Comparison of ENCODE assay signal across 8 cellular contexts in genomic region chr9:129835128-129835859, GRCh38. TPM values are rescaled to one million over a fixed set of nuclear protein-coding genes. Genes with fewer than 3 reads are reported as not detected.
DNase-seq lines count a peak whose midpoint lies in the region; ATAC-seq, FAIRE-seq and TF ChIP-seq lines count a peak whose summit lies in the region.

Gene C9orf78, minus strand, starts transcription at chr9:129835275. Its CDS starts 54 bp downstream, at chr9:129835221.
Gene USP20, plus strand, starts transcription at chr9:129835458. Its CDS starts 17,098 bp downstream, at chr9:129852556.

- H3K27ac ChIP-seq in pancreas (peak within 1 kb of the TSS; percentile 73 to 83 (median 78)), thyroid gland (peak within 1 kb of the TSS; percentile 77 to 86 (median 81))

- no peaks in the 10 kb centered on the region for H3K27me3 ChIP-seq in pancreas
- H3K27me3 ChIP-seq in thyroid gland = no peaks in the 10 kb centered on the region

- 1% methylated on average over 61 to 81 of the region's 81 CpGs for WGBS in pancreas, 2 donors
- 0% methylated on average over 9 to 13 of the region's 81 CpGs for WGBS in thyroid gland, 2 donors

- peaks cover 0 to 13% (median 4%) of the 10 kb centered on the region in 3 donors for H3K36me3 ChIP-seq in pancreas
- peaks cover 18 to 21% of the 10 kb centered on the region in 2 donors for H3K36me3 ChIP-seq in thyroid gland

- DNase-seq in GM12865 (ENCODE audit: low read depth) (peak; percentile 98), NCI-H1417 treated with DMSO at 0.1 percent for 48 hours (lab: John Stamatoyannopoulos, UW) (peak; percentile 85), SW 1271 (lab: John Stamatoyannopoulos, UW) (peak; percentile 89 to 91), Right ventricle myocardium superior (peak; percentile 97), pancreas (peak; percentile 95 to 100 (median 98)), thyroid gland (peak; percentile 97)
- peak; percentile 92 for DNase-seq in activated naive CD8-positive, alpha-beta T cell treated with anti-CD3 and anti-CD28 coated beads, Interleukin-2, amount 50 U/mL, for 16 hours (ENCODE audit: low read depth, low spot score)

- H3K4me1 ChIP-seq in pancreas = peaks cover 0 to 15% (median 5%) of the 10 kb centered on the region in 3 donors
- peaks cover 19 to 45% of the 10 kb centered on the region in 2 donors for H3K4me1 ChIP-seq in thyroid gland

- H3K9me3 ChIP-seq in pancreas = no peaks in the 10 kb centered on the region
- H3K9me3 ChIP-seq in thyroid gland = no peaks in the 10 kb centered on the region

- intact Hi-C loops in Right ventricle myocardium superior (cut with DNase I) = no loop called here
- intact Hi-C loops in pancreas (cut with DNase I) = no loop called here
- intact Hi-C loops in thyroid gland (cut with DNase I) = no loop called here

- TF ChIP-seq CTCF in GM12865 (IDR thresholded peaks at IDR 0.05; ENCODE audit: insufficient read depth, low read depth, low read length, missing control alignments) (no peak), pancreas (IDR thresholded peaks at IDR 0.05) (no peak), thyroid gland (IDR thresholded peaks at IDR 0.05) (no peak)

- FAIRE-seq in pancreas (lab: Jason Lieb, UNC) = no peak

- ATAC-seq in HG02763 (IDR thresholded peaks at IDR 0.05; ENCODE audit: unreplicated experiment) (peak; percentile 94), Right ventricle myocardium superior (ENCODE audit: poor library complexity) (peak; percentile 99), pancreas (peak; percentile 97 to 99 (median 98))

- TF ChIP-seq POLR2A in thyroid gland (IDR thresholded peaks at IDR 0.05) = peak; percentile 44 to 97

- H3K4me3 ChIP-seq in GM12865 (ENCODE audit: low read depth, low read length) = peak within 1 kb of the TSS; percentile 86
- peak within 1 kb of the TSS; percentile 93 to 99 (median 98) for H3K4me3 ChIP-seq in pancreas
- peak within 1 kb of the TSS; percentile 83 to 97 (median 93) for H3K4me3 ChIP-seq in thyroid gland (replicated peaks in 1 of 3)

RNA-seq across cellular contexts. Expression of gene C9orf78, which starts in this region (rescaled TPM):
- total RNA-seq in Right ventricle myocardium superior = 31.4 TPM
- 10 to 100 TPM; 16.3 to 22.4 (median 17.2) TPM for total RNA-seq in pancreas
- polyA plus RNA-seq in pancreas = 10 to 100 TPM; 24.2 to 38.6 TPM
- 10 to 100 TPM; 59.4 to 89.2 (median 81.4) TPM for total RNA-seq in thyroid gland

RNA-seq across cellular contexts. Expression of gene USP20, which starts in this region (rescaled TPM):
- 10.4 TPM for total RNA-seq in Right ventricle myocardium superior
- total RNA-seq in pancreas = 10 to 100 TPM in 5 of 6 donors, 1 to 10 TPM in 1; 9.7 to 20.2 (median 13.1) TPM
- polyA plus RNA-seq in pancreas = 10 to 100 TPM; 38.8 to 54.8 TPM
- 10 to 100 TPM; 23.9 to 61.8 (median 52.0) TPM for total RNA-seq in thyroid gland

Comparison
In these comparisons a context has a peak if more than half of its experiments do, and no peak if none do; other contexts are left out.
1. Peak in every context shown above with its lines: DNase-seq, ATAC-seq, H3K4me3 ChIP-seq and H3K27ac ChIP-seq.